Comparison of ENCODE assay signal across 17 cellular contexts in the genomic region with DNA sequence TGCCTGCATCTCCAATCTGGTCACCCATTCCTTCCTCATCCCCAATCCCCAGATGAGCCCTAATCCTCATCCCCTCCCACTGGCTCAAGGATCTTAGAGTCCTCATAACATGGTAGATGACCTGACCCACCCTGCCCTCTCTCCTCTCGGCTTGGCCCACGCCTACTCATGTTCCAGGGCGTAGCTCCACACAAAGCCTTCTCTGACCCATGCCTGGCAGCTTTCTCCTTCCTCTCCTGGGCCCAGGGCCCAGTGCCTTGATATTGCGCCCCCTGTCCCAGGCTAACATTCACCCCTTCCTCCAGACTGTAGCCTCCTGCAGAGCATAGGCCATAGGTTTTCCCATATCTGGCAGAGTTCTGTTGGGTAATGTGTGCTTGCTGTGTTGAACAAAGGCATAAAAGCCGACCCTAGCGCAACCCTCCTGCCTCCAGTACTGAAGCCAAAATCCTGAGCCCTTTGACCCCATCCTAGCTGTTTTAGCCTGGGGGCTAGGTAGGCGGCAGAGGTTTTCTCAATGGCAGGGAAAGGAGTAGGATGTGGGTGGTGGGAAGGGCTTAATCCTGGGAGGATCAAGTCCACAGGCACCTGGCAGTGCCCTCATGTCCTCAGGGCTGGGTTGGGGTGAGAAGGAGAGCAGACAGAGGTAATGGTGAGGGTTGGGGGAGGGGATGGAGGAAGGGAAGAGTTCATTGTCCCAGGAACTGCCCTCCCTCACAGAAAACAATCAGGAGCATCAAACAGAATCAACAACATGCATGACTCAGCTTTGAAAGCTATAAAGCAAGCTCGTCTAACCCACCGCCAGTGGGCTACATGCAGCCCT. TPM values are rescaled to one million over a fixed set of nuclear protein-coding genes. Genes with fewer than 3 reads are reported as not detected.
DNase-seq lines count a peak whose midpoint lies in the region; ATAC-seq and TF ChIP-seq lines count a peak whose summit lies in the region.
"Had no signal": no experiment of that assay in that cellular context is flagged by ENCODE, and none has a peak within 500 bp of the region (broad histone marks: within the 10 kb centered on the region; RNA-seq: fewer than 3 reads in every experiment).

No MANE protein-coding gene starts in this region.

- no peak overlapping the region for H2BK5ac ChIP-seq in neuronal stem cell (ENCODE audit: low read length)

- no peak overlapping the region for H2BK12ac ChIP-seq in neuronal stem cell (ENCODE audit: low read length)

- H4K91ac ChIP-seq in neuronal stem cell (ENCODE audit: low read depth, low read length, poor library complexity) = no peak overlapping the region

- H3K4me3 Mint-ChIP-seq in stimulated activated naive CD8-positive, alpha-beta T cell treated with anti-CD3 and anti-CD28 coated beads, Interleukin-15, amount 100 ng/mL, for 72 hours = no peak overlapping the region
- H3K4me3 Mint-ChIP-seq: activated CD4-positive, alpha-beta memory T cell treated with anti-CD3 and anti-CD28 coated beads, Interleukin-2, amount 10 ng/mL, durations not matched to agents 7 days and 5 days; activated T-helper 17 cell treated with anti-CD3 and anti-CD28 coated beads, Interleukin-2, amount 50 U/mL, for 72 hours; nephron had no signal

- no peak overlapping the region for H2BK120ac ChIP-seq in neuronal stem cell (ENCODE audit: low read depth, low read length)

- TF ChIP-seq CTCF in RWPE1 (conservative IDR thresholded peaks at IDR 0.05; ENCODE audit: low read depth) (no peak), dorsolateral prefrontal cortex (IDR thresholded peaks at IDR 0.05 in 54 of 56, conservative IDR thresholded peaks at IDR 0.05 in 2 of 56; ENCODE audit: low read depth in 1 of 56, partially characterized antibody in 56 of 56) (no peak), gastroesophageal sphincter (IDR thresholded peaks at IDR 0.05) (no peak)

- H3K27ac Mint-ChIP-seq in stimulated activated naive CD8-positive, alpha-beta T cell treated with anti-CD3 and anti-CD28 coated beads, Interleukin-15, amount 100 ng/mL, for 72 hours = peak overlapping the region; percentile 31 to 47
- H3K27ac Mint-ChIP-seq: activated CD4-positive, alpha-beta memory T cell treated with anti-CD3 and anti-CD28 coated beads, Interleukin-2, amount 10 ng/mL, durations not matched to agents 7 days and 5 days; nephron had no signal

- H3K27ac ChIP-seq in RWPE1 (peak overlapping the region; percentile 3; the same call in 1 of the 2 replicates), dorsolateral prefrontal cortex (no peak overlapping the region), gastroesophageal sphincter (no peak overlapping the region), neuronal stem cell (replicated peaks; ENCODE audit: low read length) (no peak overlapping the region)
- H3K27ac ChIP-seq: heart left ventricle, right lobe of liver had no signal

- H3K4ac ChIP-seq in neuronal stem cell (ENCODE audit: low read length) = no peak overlapping the region

- H3K27me3 ChIP-seq in dorsolateral prefrontal cortex = no peaks in the 10 kb centered on the region
- H3K27me3 ChIP-seq in gastroesophageal sphincter = no peaks in the 10 kb centered on the region
- no peaks in the 10 kb centered on the region for H3K27me3 ChIP-seq in neuronal stem cell (ENCODE audit: control insufficient read depth in 3 of 3, insufficient read depth in 3 of 3, low read depth in 1 of 3, low read length in 3 of 3)
- H3K27me3 ChIP-seq: heart left ventricle, right lobe of liver, tibial nerve had no signal

- H3K9me3 Mint-ChIP-seq in stimulated activated naive CD8-positive, alpha-beta T cell treated with anti-CD3 and anti-CD28 coated beads, Interleukin-15, amount 100 ng/mL, for 72 hours = no peaks in the 10 kb centered on the region
- H3K9me3 Mint-ChIP-seq: activated CD4-positive, alpha-beta memory T cell treated with anti-CD3 and anti-CD28 coated beads, Interleukin-2, amount 10 ng/mL, durations not matched to agents 7 days and 5 days; activated T-helper 17 cell treated with anti-CD3 and anti-CD28 coated beads, Interleukin-2, amount 50 U/mL, for 72 hours; nephron had no signal

- H4K8ac ChIP-seq in neuronal stem cell (ENCODE audit: low read depth, low read length) = no peak overlapping the region

- H2AFZ ChIP-seq in neuronal stem cell (ENCODE audit: low read length) = no peak overlapping the region

- CTCF ChIA-PET in RWPE1 (lab: Yijun Ruan, JAX) = no interaction called here

- H3K36me3 ChIP-seq in gastroesophageal sphincter (peaks cover 0 to 47% of the 10 kb centered on the region in 2 donors), neuronal stem cell (replicated peaks in 1 of 2; ENCODE audit: control insufficient read depth in 2 of 2, insufficient read depth in 2 of 2, low read length in 2 of 2) (peaks cover 2 to 31% of the 10 kb centered on the region in 2 donors)

- H3K9me3 ChIP-seq in gastroesophageal sphincter (no peaks in the 10 kb centered on the region), neuronal stem cell (replicated peaks in 1 of 2; ENCODE audit: control insufficient read depth in 2 of 2, insufficient read depth in 1 of 2, low read depth in 1 of 2, low read length in 2 of 2) (no peaks in the 10 kb centered on the region)
- H3K9me3 ChIP-seq: heart left ventricle, right lobe of liver, tibial nerve had no signal

- ATAC-seq in stimulated activated naive CD8-positive, alpha-beta T cell treated with anti-CD3 and anti-CD28 coated beads, Interleukin-15, amount 100 ng/mL, for 72 hours = no peak
- no peak for ATAC-seq in stimulated activated naive CD8-positive, alpha-beta T cell treated with anti-CD3 and anti-CD28 coated beads, Interleukin-15, Interleukin-2, amounts not matched to agents 100 U/mL and 50 U/mL, for 24 hours
- peak; percentile 19 for ATAC-seq in left colon
- ATAC-seq in gastroesophageal sphincter = no peak
- ATAC-seq: activated T-helper 17 cell treated with anti-CD3 and anti-CD28 coated beads, Interleukin-2, amount 50 U/mL, for 72 hours had no signal

- H3K4me1 ChIP-seq in gastroesophageal sphincter = no peaks in the 10 kb centered on the region
- H3K4me1 ChIP-seq in neuronal stem cell (ENCODE audit: control insufficient read depth in 2 of 2, insufficient read depth in 1 of 2, low read depth in 1 of 2, low read length in 2 of 2) = peaks cover 9 to 11% of the 10 kb centered on the region in 2 donors
- H3K4me1 ChIP-seq: right lobe of liver had no signal

- TF ChIP-seq POLR2A in gastroesophageal sphincter (IDR thresholded peaks at IDR 0.05) = no peak

- intact Hi-C loops in left colon (cut with DNase I, micrococcal nuclease) = no loop called here
- intact Hi-C loops in dorsolateral prefrontal cortex (cut with DNase I) = no loop called here

- H3K9ac ChIP-seq in neuronal stem cell (ENCODE audit: low read depth, low read length, poor library complexity) = no peak overlapping the region

- no peak overlapping the region for H3K4me3 ChIP-seq in dorsolateral prefrontal cortex
- H3K4me3 ChIP-seq in gastroesophageal sphincter = no peak overlapping the region
- H3K4me3 ChIP-seq in neuronal stem cell (ENCODE audit: low read length in 2 of 2) = no peak overlapping the region
- H3K4me3 ChIP-seq: heart left ventricle, right lobe of liver, tibial nerve had no signal

- no peak for DNase-seq in stimulated activated naive CD8-positive, alpha-beta T cell treated with anti-CD3 and anti-CD28 coated beads, Interleukin-15, amount 100 ng/mL, for 72 hours
- DNase-seq in stimulated activated naive CD8-positive, alpha-beta T cell treated with anti-CD3 and anti-CD28 coated beads, Interleukin-15, Interleukin-2, amounts not matched to agents 100 U/mL and 50 U/mL, for 24 hours = no peak
- DNase-seq in RWPE1 (ENCODE audit: low spot score) (peak; percentile 60), left colon (no peak), dorsolateral prefrontal cortex (no peak), neuronal stem cell (ENCODE audit: low spot score) (no peak)
- DNase-seq in stimulated activated CD4-positive, alpha-beta T cell treated with anti-CD3 and anti-CD28 coated beads, Interleukin-12 subunit alpha, Interleukin-12 subunit beta, amount 100 ng/mL, for 4 hours = no peak
- DNase-seq: activated CD4-positive, alpha-beta memory T cell treated with anti-CD3 and anti-CD28 coated beads, Interleukin-2, amount 10 ng/mL, durations not matched to agents 7 days and 5 days; heart left ventricle; MV-4-11; NCI-H2227 treated with DMSO at 0.1 percent for 48 hours; right lobe of liver; stimulated activated CD4-positive, alpha-beta T cell treated with anti-CD3 and anti-CD28 coated beads, Interleukin-4, amount 100 ng/mL, for 24 hours had no signal

- peaks cover 33% of the 10 kb centered on the region for H3K4me1 Mint-ChIP-seq in stimulated activated naive CD8-positive, alpha-beta T cell treated with anti-CD3 and anti-CD28 coated beads, Interleukin-15, amount 100 ng/mL, for 72 hours

- H3K23ac ChIP-seq in neuronal stem cell (ENCODE audit: low read depth, low read length, poor library complexity) = no peak overlapping the region

- H3K79me1 ChIP-seq in neuronal stem cell (ENCODE audit: low read depth, low read length) = no peaks in the 10 kb centered on the region

- WGBS in gastroesophageal sphincter (ENCODE audit: low coverage in 1 of 2), 2 donors = 77 to 94% methylated on average over 2 to 5 of the region's 9 CpGs
- no CpG with 5 or more reads among the region's 9 CpGs for WGBS in neuronal stem cell (ENCODE audit: extremely low coverage in 2 of 2, insufficient read length in 2 of 2, insufficient replicate concordance in 1 of 2), 2 donors

- TF ChIP-seq EP300 in gastroesophageal sphincter (IDR thresholded peaks at IDR 0.05) = no peak

- no peaks in the 10 kb centered on the region for H3K27me3 Mint-ChIP-seq in stimulated activated naive CD8-positive, alpha-beta T cell treated with anti-CD3 and anti-CD28 coated beads, Interleukin-15, amount 100 ng/mL, for 72 hours
- H3K27me3 Mint-ChIP-seq: activated CD4-positive, alpha-beta memory T cell treated with anti-CD3 and anti-CD28 coated beads, Interleukin-2, amount 10 ng/mL, durations not matched to agents 7 days and 5 days; activated T-helper 17 cell treated with anti-CD3 and anti-CD28 coated beads, Interleukin-2, amount 50 U/mL, for 72 hours had no signal

- H3K18ac ChIP-seq in neuronal stem cell (ENCODE audit: low read length) = no peak overlapping the region

- H2AK5ac ChIP-seq in neuronal stem cell (ENCODE audit: low read depth, low read length) = no peak overlapping the region

- POLR2A ChIA-PET in RWPE1 (lab: Yijun Ruan, JAX; ENCODE audit: low non-redundant PET) = no interaction called here

- H3K14ac ChIP-seq in neuronal stem cell (ENCODE audit: low read length) = no peak overlapping the region

- H2BK15ac ChIP-seq in neuronal stem cell (ENCODE audit: low read length) = no peak overlapping the region

- no peak overlapping the region for H3K4me2 ChIP-seq in neuronal stem cell (ENCODE audit: insufficient read depth, low read length, poor library complexity, severe bottlenecking)

RNA-seq across cellular contexts. Expression of a gene that starts 35.5 kb away (rescaled TPM):
- 10 to 100 TPM; 21.2 TPM for total RNA-seq in left colon
- 10 to 100 TPM; 16.9 to 41.5 (median 21.8) TPM for total RNA-seq in dorsolateral prefrontal cortex
- 10 to 100 TPM; 16.2 to 26.9 (median 20.1) TPM for total RNA-seq in gastroesophageal sphincter
- polyA plus RNA-seq in neuronal stem cell (2013, experiment 1 of 2) = 18.9 TPM
- 19.2 TPM for polyA plus RNA-seq in neuronal stem cell (2013, experiment 2 of 2)

RNA-seq across cellular contexts. Expression of a gene that starts 46.6 kb away (rescaled TPM):
- total RNA-seq in left colon (10 to 100 TPM; 23.8 to 24.3 TPM), dorsolateral prefrontal cortex (10 to 100 TPM; 10.3 to 20.4 (median 16.1) TPM), gastroesophageal sphincter (10 to 100 TPM; 17.0 to 31.9 (median 25.9) TPM)
- 19.5 TPM for polyA plus RNA-seq in neuronal stem cell (2013, experiment 1 of 2)
- 20.2 TPM for polyA plus RNA-seq in neuronal stem cell (2013, experiment 2 of 2)
